17 cellular contexts compared by ENCODE assay signal in genomic region chr5:18466731-18467130, GRCh38.
"Had no signal": no experiment of that assay in that cellular context is flagged by ENCODE, and none has a peak within 500 bp of the region (broad histone marks: within the 10 kb centered on the region; RNA-seq: fewer than 3 reads in every experiment).

No MANE protein-coding gene starts in this region.

- ATAC-seq: activated CD8-positive, alpha-beta memory T cell treated with anti-CD3 and anti-CD28 coated beads, Interleukin-2, amount 10 ng/mL, durations not matched to agents 7 days and 5 days; activated CD8-positive, alpha-beta T cell treated with anti-CD3 and anti-CD28 coated beads for 36 hours had no signal

- DNase-seq: activated CD4-positive, alpha-beta T cell treated with anti-CD3 and anti-CD28 coated beads, Interleukin-2, amount 50 U/mL, for 1 hour; activated CD8-positive, alpha-beta memory T cell treated with anti-CD3 and anti-CD28 coated beads, Interleukin-2, amount 50 U/mL, for 4 hours; activated gamma-delta T cell; activated naive CD4-positive, alpha-beta T cell; activated naive CD8-positive, alpha-beta T cell treated with anti-CD3 and anti-CD28 coated beads, Interleukin-2, amount 10 ng/mL, durations not matched to agents 7 days and 5 days; activated T-cell treated with anti-CD3 and anti-CD28 coated beads, Interleukin-2, amount 50 U/mL, for 1 hour; cortex of kidney; effector CD4-positive, alpha-beta T cell had no signal

- H3K27ac ChIP-seq: brain microvascular endothelial cell had no signal

- H3K4me3 Mint-ChIP-seq: activated CD8-positive, alpha-beta memory T cell treated with anti-CD3 and anti-CD28 coated beads, Interleukin-2, amount 10 ng/mL, durations not matched to agents 7 days and 5 days; activated CD8-positive, alpha-beta T cell treated with anti-CD3 and anti-CD28 coated beads for 36 hours; activated naive CD4-positive, alpha-beta T cell treated with anti-CD3 and anti-CD28 coated beads, Interleukin-2, amount 10 ng/mL, durations not matched to agents 7 days and 5 days; activated naive CD8-positive, alpha-beta T cell treated with anti-CD3 and anti-CD28 coated beads, Interleukin-2, amount 10 ng/mL, durations not matched to agents 7 days and 5 days; activated T-cell treated with anti-CD3 and anti-CD28 coated beads, Interleukin-2, amount 50 U/mL, for 72 hours had no signal

- H3K27me3 ChIP-seq: brain microvascular endothelial cell had no signal

- H3K9me3 Mint-ChIP-seq: activated CD8-positive, alpha-beta T cell treated with anti-CD3 and anti-CD28 coated beads for 36 hours; activated naive CD8-positive, alpha-beta T cell treated with anti-CD3 and anti-CD28 coated beads, Interleukin-2, amount 10 ng/mL, durations not matched to agents 7 days and 5 days; activated T-cell treated with anti-CD3 and anti-CD28 coated beads, Interleukin-2, amount 50 U/mL, for 72 hours had no signal

- H3K27me3 Mint-ChIP-seq: activated CD8-positive, alpha-beta memory T cell treated with anti-CD3 and anti-CD28 coated beads, Interleukin-2, amount 10 ng/mL, durations not matched to agents 7 days and 5 days; activated CD8-positive, alpha-beta T cell treated with anti-CD3 and anti-CD28 coated beads for 36 hours; activated naive CD4-positive, alpha-beta T cell treated with anti-CD3 and anti-CD28 coated beads, Interleukin-2, amount 10 ng/mL, durations not matched to agents 7 days and 5 days; activated naive CD8-positive, alpha-beta T cell treated with anti-CD3 and anti-CD28 coated beads, Interleukin-2, amount 10 ng/mL, durations not matched to agents 7 days and 5 days had no signal

- H3K4me1 Mint-ChIP-seq: activated CD8-positive, alpha-beta memory T cell treated with anti-CD3 and anti-CD28 coated beads, Interleukin-2, amount 10 ng/mL, durations not matched to agents 7 days and 5 days; activated naive CD4-positive, alpha-beta T cell treated with anti-CD3 and anti-CD28 coated beads, Interleukin-2, amount 10 ng/mL, durations not matched to agents 7 days and 5 days; activated naive CD8-positive, alpha-beta T cell treated with anti-CD3 and anti-CD28 coated beads, Interleukin-2, amount 10 ng/mL, durations not matched to agents 7 days and 5 days had no signal

- H3K27ac Mint-ChIP-seq: activated CD8-positive, alpha-beta memory T cell treated with anti-CD3 and anti-CD28 coated beads, Interleukin-2, amount 10 ng/mL, durations not matched to agents 7 days and 5 days; activated CD8-positive, alpha-beta T cell treated with anti-CD3 and anti-CD28 coated beads for 36 hours; activated naive CD4-positive, alpha-beta T cell treated with anti-CD3 and anti-CD28 coated beads, Interleukin-2, amount 10 ng/mL, durations not matched to agents 7 days and 5 days; activated naive CD4-positive, alpha-beta T cell treated with anti-CD3 and anti-CD28 coated beads, Interleukin-2, amount 50 U/mL, for 72 hours; activated naive CD8-positive, alpha-beta T cell treated with anti-CD3 and anti-CD28 coated beads, Interleukin-2, amount 10 ng/mL, durations not matched to agents 7 days and 5 days; activated T-cell treated with anti-CD3 and anti-CD28 coated beads, Interleukin-2, amount 50 U/mL, for 72 hours had no signal

- FAIRE-seq: astrocyte, colon, frontal cortex had no signal

- H3K36me3 ChIP-seq: brain microvascular endothelial cell had no signal

- H3K36me3 Mint-ChIP-seq: activated CD8-positive, alpha-beta memory T cell treated with anti-CD3 and anti-CD28 coated beads, Interleukin-2, amount 10 ng/mL, durations not matched to agents 7 days and 5 days; activated naive CD4-positive, alpha-beta T cell treated with anti-CD3 and anti-CD28 coated beads, Interleukin-2, amount 10 ng/mL, durations not matched to agents 7 days and 5 days; activated naive CD4-positive, alpha-beta T cell treated with anti-CD3 and anti-CD28 coated beads, Interleukin-2, amount 50 U/mL, for 72 hours; activated naive CD8-positive, alpha-beta T cell treated with anti-CD3 and anti-CD28 coated beads, Interleukin-2, amount 10 ng/mL, durations not matched to agents 7 days and 5 days had no signal
